Comparison of ENCODE assay signal across 2 cellular contexts in the genomic region with DNA sequence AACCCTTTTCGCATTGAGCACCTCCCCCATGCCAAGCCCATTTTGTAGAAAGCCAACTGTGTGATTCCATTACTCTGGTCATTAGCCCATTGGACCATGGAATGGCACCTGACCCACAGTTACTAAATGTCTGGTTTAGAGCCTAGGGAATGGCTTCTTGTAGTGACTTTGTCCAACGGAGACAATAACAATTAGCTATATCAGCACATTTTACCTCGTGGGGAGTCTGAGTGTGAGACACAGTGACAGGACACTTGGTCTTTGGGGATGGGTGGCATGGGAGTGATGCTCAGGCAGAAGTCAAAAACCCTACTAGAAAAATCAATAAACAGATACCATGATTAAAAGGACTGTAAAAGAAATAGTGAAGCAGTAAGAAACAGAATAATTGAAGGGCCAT.
TF ChIP-seq lines count a peak whose summit lies in the region.

No MANE protein-coding gene starts in this region.

TF ChIP-seq in HepG2, 621 proteins besides CTCF, POLR2A, EP300 and RAD21:
- TF ChIP-seq MAFF (IDR thresholded peaks at IDR 0.05; ENCODE audit: low read depth, low read length) (peak; percentile 89), MAFK (conservative IDR thresholded peaks at IDR 0.05 in 1 of 2, IDR thresholded peaks at IDR 0.05 in 1 of 2; ENCODE audit: low read length in 2 of 2) (peak; percentile 89 to 92), ZNF180 (CRISPR knock-in tag; IDR thresholded peaks at IDR 0.05; ENCODE audit: borderline replicate concordance, low read depth) (no peak)
- TF ChIP-seq, protein P1, sequence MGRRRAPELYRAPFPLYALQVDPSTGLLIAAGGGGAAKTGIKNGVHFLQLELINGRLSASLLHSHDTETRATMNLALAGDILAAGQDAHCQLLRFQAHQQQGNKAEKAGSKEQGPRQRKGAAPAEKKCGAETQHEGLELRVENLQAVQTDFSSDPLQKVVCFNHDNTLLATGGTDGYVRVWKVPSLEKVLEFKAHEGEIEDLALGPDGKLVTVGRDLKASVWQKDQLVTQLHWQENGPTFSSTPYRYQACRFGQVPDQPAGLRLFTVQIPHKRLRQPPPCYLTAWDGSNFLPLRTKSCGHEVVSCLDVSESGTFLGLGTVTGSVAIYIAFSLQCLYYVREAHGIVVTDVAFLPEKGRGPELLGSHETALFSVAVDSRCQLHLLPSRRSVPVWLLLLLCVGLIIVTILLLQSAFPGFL (CRISPR knock-in tag; IDR thresholded peaks at IDR 0.05) = no peak

TF ChIP-seq in H1, 55 proteins besides CTCF, POLR2A, EP300 and RAD21:
- TF ChIP-seq TAF7 (optimal IDR thresholded peaks at IDR 0.05; ENCODE audit: borderline replicate concordance, low read depth, low read length) (no peak), ATF2 (IDR thresholded peaks at IDR 0.05; ENCODE audit: low read length) (no peak), MAFK (IDR thresholded peaks at IDR 0.05; ENCODE audit: low read depth, low read length) (0 out of 2 replicates have a peak, but pooled peaks have one; percentile 19)
TF ChIP-seq in H1: peak in this region for 1.
